Comparison of ENCODE assay signal across 8 cellular contexts in the genomic region with DNA sequence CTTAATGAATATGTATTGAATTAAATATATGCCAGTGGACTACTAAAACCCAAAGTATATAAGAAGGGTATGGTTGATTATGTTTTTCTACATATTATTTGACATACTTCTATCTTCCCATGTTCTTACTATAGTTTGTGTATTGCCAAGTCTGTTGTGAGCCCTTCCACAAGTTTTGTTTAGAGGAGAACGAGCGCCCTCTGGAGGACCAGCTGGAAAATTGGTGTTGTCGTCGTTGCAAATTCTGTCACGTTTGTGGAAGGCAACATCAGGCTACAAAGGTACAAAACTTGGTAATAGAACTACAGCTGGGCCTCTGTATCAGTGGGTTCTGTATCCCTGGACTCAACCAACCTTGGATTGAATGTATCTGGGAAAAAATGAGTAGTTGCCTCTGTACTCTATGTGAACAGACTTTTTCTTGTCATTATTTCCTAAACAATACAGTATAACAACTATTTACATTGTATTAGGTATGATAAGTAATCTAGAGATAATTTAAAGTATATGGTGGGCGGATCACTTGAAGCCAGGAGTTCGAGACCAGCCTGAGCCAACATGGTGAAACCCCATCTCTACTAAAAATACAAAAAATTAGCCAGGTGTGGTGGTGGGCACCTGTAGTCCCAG. TPM values are rescaled to one million over a fixed set of nuclear protein-coding genes. Genes with fewer than 3 reads are reported as not detected.
A peak's percentile ranks its signal among the peaks of the same experiment; 100 is the strongest.
DNase-seq lines count a peak whose midpoint lies in the region; ATAC-seq and TF ChIP-seq lines count a peak whose summit lies in the region.

No MANE protein-coding gene starts in this region.

- DNase-seq in EH (ENCODE audit: low read depth), result peak; percentile 79
- peak; percentile 59 for DNase-seq in MV-4-11 (lab: John Stamatoyannopoulos, UW)
- DNase-seq in SK-N-DZ (ENCODE audit: low spot score), result peak; percentile 50
- DNase-seq in activated naive CD4-positive, alpha-beta T cell treated with Interleukin-2 at 50 U/mL for 16 hours, result peak; percentile 80
- peak; percentile 82 for DNase-seq in pons (ENCODE audit: low spot score)
- DNase-seq in ureter (ENCODE audit: low spot score), result peak; percentile 73

- no peak for TF ChIP-seq EP300 in gastroesophageal sphincter (IDR thresholded peaks at IDR 0.05)

- H3K27me3 ChIP-seq in gastroesophageal sphincter, result no peaks in the 10 kb centered on the region

- H3K4me3 ChIP-seq in gastroesophageal sphincter, result no peak overlapping the region

- no peak for ATAC-seq in gastroesophageal sphincter
- no peak for ATAC-seq in GM21576 (IDR thresholded peaks at IDR 0.05; ENCODE audit: unreplicated experiment)

- H3K9me3 ChIP-seq in gastroesophageal sphincter, result no peaks in the 10 kb centered on the region

- 26 to 31% methylated on average over 6 to 7 of the region's 7 CpGs for WGBS in gastroesophageal sphincter (ENCODE audit: low coverage in 1 of 2), 2 donors

- H3K36me3 ChIP-seq in gastroesophageal sphincter, result peaks cover 14 to 96% of the 10 kb centered on the region in 2 donors

- no peak overlapping the region for H3K27ac ChIP-seq in gastroesophageal sphincter

- no peaks in the 10 kb centered on the region for H3K4me1 ChIP-seq in gastroesophageal sphincter

- TF ChIP-seq CTCF in gastroesophageal sphincter (IDR thresholded peaks at IDR 0.05), result peak; percentile 74 to 79 (median 77)

- TF ChIP-seq POLR2A in gastroesophageal sphincter (IDR thresholded peaks at IDR 0.05), result no peak

RNA-seq across cellular contexts. Expression of gene TTC36, which starts 38.7 kb away (rescaled TPM):
- 3.4 TPM in 1 of 2 replicates, not detected in the other for polyA plus RNA-seq in SK-N-DZ (2014; cell fraction: cytosol; rRNA removed)
- polyA plus RNA-seq in SK-N-DZ (2014; cell fraction: nucleus; rRNA removed), result 4.9 and 5.5 TPM in 2 replicates
- total RNA-seq in gastroesophageal sphincter, result 1 to 10 TPM in 3 of 4 donors, under 1 TPM in 1; 0.81 to 5.6 (median 3.3) TPM
- 0.60 TPM for total RNA-seq in ureter

RNA-seq across cellular contexts. Expression of gene TMEM25, which starts 42.4 kb away (rescaled TPM):
- polyA plus RNA-seq in SK-N-DZ (2014; cell fraction: cytosol; rRNA removed), result 13.9 and 19.4 TPM in 2 replicates
- 60.1 and 71.3 TPM in 2 replicates for polyA plus RNA-seq in SK-N-DZ (2014; cell fraction: nucleus; rRNA removed)
- total RNA-seq in gastroesophageal sphincter (10 to 100 TPM; 36.9 to 57.1 (median 51.8) TPM), ureter (27.9 TPM)

RNA-seq across cellular contexts. Expression of gene KMT2A, which starts 52.3 kb away (rescaled TPM):
- polyA plus RNA-seq in SK-N-DZ (2014; cell fraction: cytosol; rRNA removed), result 11.7 and 13.3 TPM in 2 replicates
- 48.3 and 62.3 TPM in 2 replicates for polyA plus RNA-seq in SK-N-DZ (2014; cell fraction: nucleus; rRNA removed)
- total RNA-seq in gastroesophageal sphincter (100 to 1,000 TPM in 1 of 4 donors, 10 to 100 TPM in 3; 42.3 to 116 (median 74.8) TPM), ureter (106 TPM)
